20 cellular contexts compared by ENCODE assay signal in genomic region chr20:31863296-31864085, GRCh38. TPM values are rescaled to one million over a fixed set of nuclear protein-coding genes. Genes with fewer than 3 reads are reported as not detected.
A peak's percentile ranks its signal among the peaks of the same experiment; 100 is the strongest.
DNase-seq lines count a peak whose midpoint lies in the region; ATAC-seq and TF ChIP-seq lines count a peak whose summit lies in the region.
"Had no signal": no experiment of that assay in that cellular context is flagged by ENCODE, and none has a peak within 500 bp of the region (broad histone marks: within the 10 kb centered on the region; RNA-seq: fewer than 3 reads in every experiment).

No MANE protein-coding gene starts in this region.

- H3K79me2 ChIP-seq in osteoblast (ENCODE audit: insufficient read depth, low read length): no peaks in the 10 kb centered on the region

- peak; percentile 10 for DNase-seq in activated T-cell treated with anti-CD3 and anti-CD28 coated beads, Interleukin-2, amount 50 U/mL, for 1 hour
- no peak for DNase-seq in activated T-cell treated with anti-CD3 and anti-CD28 coated beads for 4 hours
- peak; percentile 34 for DNase-seq in NB4 (ENCODE audit: low read depth)
- peak; percentile 52 for DNase-seq in left kidney (ENCODE audit: low read depth, low spot score)
- peak; percentile 42 for DNase-seq in sciatic nerve (ENCODE audit: low spot score)
- DNase-seq in osteoblast (ENCODE audit: insufficient read length, low spot score, missing footprints): no peak
- DNase-seq: 8988T; CD4-positive, CD25-positive, alpha-beta regulatory T cell; COR-L47; GDM1; GOT3; NCI-H1436; NCI-H2029 treated with DMSO at 0.1 percent for 48 hours; NCI-H526; PC-9 had no signal

- no peak for TF ChIP-seq CTCF in NB4 (IDR thresholded peaks at IDR 0.05; ENCODE audit: low read depth, low read length)
- TF ChIP-seq CTCF in osteoblast (IDR thresholded peaks at IDR 0.05; ENCODE audit: extremely low read depth, low read depth, low read length): no peak

- intact Hi-C loops in sciatic nerve (cut with DNase I): no loop called here

- no peak overlapping the region for H3K27ac ChIP-seq in osteoblast (ENCODE audit: low read depth, low read length)
- H3K27ac ChIP-seq: PC-9, SJSA1 had no signal

- no peaks in the 10 kb centered on the region for H3K36me3 ChIP-seq in osteoblast (ENCODE audit: insufficient read depth, low read length)
- H3K36me3 ChIP-seq: SJSA1 had no signal

- no peak for ATAC-seq in sciatic nerve
- no peak for ATAC-seq in HG03439 (IDR thresholded peaks at IDR 0.05; ENCODE audit: unreplicated experiment)
- ATAC-seq in HG03354 (IDR thresholded peaks at IDR 0.05; ENCODE audit: poor library complexity, severe bottlenecking, unreplicated experiment): no peak
- ATAC-seq: HepG2 had no signal

- H3K4me2 ChIP-seq in osteoblast (ENCODE audit: insufficient read depth, low read length): no peak overlapping the region
- H3K4me2 ChIP-seq: PC-9 had no signal

- no peaks in the 10 kb centered on the region for H3K9me3 ChIP-seq in osteoblast (ENCODE audit: low read depth, low read length)
- H3K9me3 ChIP-seq: SJSA1 had no signal

- H2AFZ ChIP-seq in osteoblast (ENCODE audit: low read length): no peak overlapping the region
- H2AFZ ChIP-seq: PC-9 had no signal

- no peak for TF ChIP-seq POLR2A in NB4 (IDR thresholded peaks at IDR 0.05; ENCODE audit: extremely low read depth, insufficient read length)

- H3K27me3 ChIP-seq in osteoblast (ENCODE audit: insufficient read depth, low read length): peaks cover 37% of the 10 kb centered on the region

- H3K4me3 ChIP-seq in NB4 (ENCODE audit: low read depth, low read length): no peak overlapping the region
- H3K4me3 ChIP-seq in osteoblast (ENCODE audit: insufficient read depth, low read length): no peak overlapping the region
- H3K4me3 ChIP-seq: PC-9, SJSA1 had no signal

- H3K4me1 ChIP-seq in osteoblast (ENCODE audit: insufficient read depth, low read length): peaks cover 3% of the 10 kb centered on the region

- no peaks in the 10 kb centered on the region for H4K20me1 ChIP-seq in osteoblast (ENCODE audit: insufficient read depth, low read length)

RNA-seq across cellular contexts. Expression of gene DUSP15, which starts 6.8 kb away (rescaled TPM):
- 49.5 TPM for total RNA-seq in sciatic nerve
- 1.2 and 1.4 TPM in 2 replicates for total RNA-seq in osteoblast
- total RNA-seq: CD4-positive, CD25-positive, alpha-beta regulatory T cell; PC-9 had no signal

RNA-seq across cellular contexts. Expression of gene TTLL9, which starts 6.9 kb away (rescaled TPM):
- total RNA-seq in sciatic nerve: 7.1 TPM
- total RNA-seq in osteoblast: 0.59 and 0.72 TPM in 2 replicates
- total RNA-seq: CD4-positive, CD25-positive, alpha-beta regulatory T cell; HepG2; M059J; SJSA1 had no signal

RNA-seq across cellular contexts. Expression of gene FOXS1, which starts 18.1 kb away (rescaled TPM):
- 25.0 TPM for total RNA-seq in sciatic nerve
- total RNA-seq in osteoblast: under 0.01 and 0.36 TPM in 2 replicates
- total RNA-seq: CD4-positive, CD25-positive, alpha-beta regulatory T cell; HepG2; PC-9 had no signal

RNA-seq across cellular contexts. Expression of gene MYLK2, which starts 44.3 kb away (rescaled TPM):
- total RNA-seq in sciatic nerve (0.27 TPM), osteoblast (under 0.01 and 0.36 TPM in 2 replicates)
- total RNA-seq: CD4-positive, CD25-positive, alpha-beta regulatory T cell had no signal

Comparison
In these comparisons a context has a peak if more than half of its experiments do, and no peak if none do; other contexts are left out.
1. DNase-seq: peak in activated T-cell treated with anti-CD3 and anti-CD28 coated beads, Interleukin-2, amount 50 U/mL, for 1 hour (single experiment), NB4 (single experiment), left kidney (single experiment) and sciatic nerve (single experiment); none in activated T-cell treated with anti-CD3 and anti-CD28 coated beads for 4 hours (single experiment) and osteoblast (single experiment).
2. RNA of gene DUSP15, which starts 6.8 kb away (total RNA-seq): 49.5 TPM in sciatic nerve (single experiment); 1.2 to 1.4 TPM in osteoblast; every median in the first group is over 10 times any median in the second.
3. RNA of gene FOXS1, which starts 18.1 kb away (total RNA-seq): 25.0 TPM in sciatic nerve (single experiment); under 0.01 to 0.36 TPM in osteoblast; every median in the first group is over 10 times any median in the second.